1 cellular context compared by ENCODE assay signal in genomic region chr15:58142827-58143226, GRCh38.
TF ChIP-seq lines count a peak whose summit lies in the region.

No MANE protein-coding gene starts in this region.

TF ChIP-seq in K562, 482 proteins besides CTCF, POLR2A, EP300 and RAD21 (continued from another document and continues in another):
- TF ChIP-seq, protein P1, sequence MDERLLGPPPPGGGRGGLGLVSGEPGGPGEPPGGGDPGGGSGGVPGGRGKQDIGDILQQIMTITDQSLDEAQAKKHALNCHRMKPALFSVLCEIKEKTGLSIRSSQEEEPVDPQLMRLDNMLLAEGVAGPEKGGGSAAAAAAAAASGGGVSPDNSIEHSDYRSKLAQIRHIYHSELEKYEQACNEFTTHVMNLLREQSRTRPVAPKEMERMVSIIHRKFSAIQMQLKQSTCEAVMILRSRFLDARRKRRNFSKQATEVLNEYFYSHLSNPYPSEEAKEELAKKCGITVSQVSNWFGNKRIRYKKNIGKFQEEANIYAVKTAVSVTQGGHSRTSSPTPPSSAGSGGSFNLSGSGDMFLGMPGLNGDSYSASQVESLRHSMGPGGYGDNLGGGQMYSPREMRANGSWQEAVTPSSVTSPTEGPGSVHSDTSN (CRISPR knock-in tag; IDR thresholded peaks at IDR 0.05; ENCODE audit: low read depth), result no peak
- TF ChIP-seq, protein P1 (tag; conservative IDR thresholded peaks at IDR 0.05; ENCODE audit: low read depth), result peak; percentile 70
- TF ChIP-seq ZNF347 (CRISPR knock-in tag; IDR thresholded peaks at IDR 0.05; ENCODE audit: low read depth), result no peak
- no peak for TF ChIP-seq GABPB2 (CRISPR knock-in tag; conservative IDR thresholded peaks at IDR 0.05)
- peak; percentile 55 for TF ChIP-seq BRD9 (IDR thresholded peaks at IDR 0.05; ENCODE audit: low read depth, partially characterized antibody)
- peak; percentile 47; the same call in 1 of the 2 replicates for TF ChIP-seq ZKSCAN8 (CRISPR knock-in tag; IDR thresholded peaks at IDR 0.05)
- TF ChIP-seq SAFB (IDR thresholded peaks at IDR 0.05; ENCODE audit: borderline replicate concordance, low read depth, low read length), result no peak
- no peak for TF ChIP-seq YY1 (IDR thresholded peaks at IDR 0.05; ENCODE audit: borderline replicate concordance in 1 of 3, control insufficient read depth in 1 of 3, extremely low read depth in 1 of 3, insufficient read depth in 3 of 3, insufficient read length in 1 of 3, insufficient replicate concordance in 2 of 3, low read depth in 1 of 3, low read length in 2 of 3)
- TF ChIP-seq CBFA2T2 (conservative IDR thresholded peaks at IDR 0.05), result no peak
- TF ChIP-seq PPARD (CRISPR knock-in tag; IDR thresholded peaks at IDR 0.05), result no peak
- TF ChIP-seq ZNF175 (CRISPR knock-in tag; IDR thresholded peaks at IDR 0.05; ENCODE audit: low read depth), result peak; percentile 87; the same call in 1 of the 2 replicates
- TF ChIP-seq STAT5B (CRISPR knock-in tag; IDR thresholded peaks at IDR 0.05), result no peak
- TF ChIP-seq ARID2 (IDR thresholded peaks at IDR 0.05), result no peak
- TF ChIP-seq ZEB2 (IDR thresholded peaks at IDR 0.05), result peak; percentile 94
- TF ChIP-seq ZNF717 (CRISPR knock-in tag; IDR thresholded peaks at IDR 0.05), result no peak
- TF ChIP-seq ZNF41 (CRISPR knock-in tag; conservative IDR thresholded peaks at IDR 0.05), result no peak; the same call in 1 of the 2 replicates
- TF ChIP-seq ELF1 (tag; IDR thresholded peaks at IDR 0.05), result no peak
- 0 out of 2 replicates have a peak, but pooled peaks have one; percentile 56 for TF ChIP-seq RREB1 (CRISPR knock-in tag; IDR thresholded peaks at IDR 0.05)
- no peak for TF ChIP-seq KDM5B (IDR thresholded peaks at IDR 0.05; ENCODE audit: insufficient replicate concordance, low read depth, low read length)
- TF ChIP-seq NR2F6 (CRISPR knock-in tag; IDR thresholded peaks at IDR 0.05), result no peak
- no peak for TF ChIP-seq PHF8 (IDR thresholded peaks at IDR 0.05; ENCODE audit: borderline replicate concordance, low read length)
- no peak for TF ChIP-seq SRSF3 (IDR thresholded peaks at IDR 0.05; ENCODE audit: insufficient read depth, low read length)
- TF ChIP-seq NFATC3 (IDR thresholded peaks at IDR 0.05), result no peak
- TF ChIP-seq SMAD1 (IDR thresholded peaks at IDR 0.05; ENCODE audit: low read depth, low read length, partially characterized antibody), result no peak
- no peak for TF ChIP-seq PTRF (tag; IDR thresholded peaks at IDR 0.05)
- TF ChIP-seq TRIM24 (IDR thresholded peaks at IDR 0.05), result peak; percentile 86 to 94
- TF ChIP-seq, protein P2, sequence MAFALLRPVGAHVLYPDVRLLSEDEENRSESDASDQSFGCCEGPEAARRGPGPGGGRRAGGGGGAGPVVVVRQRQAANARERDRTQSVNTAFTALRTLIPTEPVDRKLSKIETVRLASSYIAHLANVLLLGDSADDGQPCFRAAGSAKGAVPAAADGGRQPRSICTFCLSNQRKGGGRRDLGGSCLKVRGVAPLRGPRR (CRISPR knock-in tag; IDR thresholded peaks at IDR 0.05), result no peak
- TF ChIP-seq ZNF668 (CRISPR knock-in tag; IDR thresholded peaks at IDR 0.05), result no peak
- TF ChIP-seq SNIP1 (IDR thresholded peaks at IDR 0.05; ENCODE audit: low read depth), result no peak
- TF ChIP-seq HES1 (IDR thresholded peaks at IDR 0.05; ENCODE audit: low read depth), result no peak
- TF ChIP-seq ZNF174 (CRISPR knock-in tag; IDR thresholded peaks at IDR 0.05), result no peak
- TF ChIP-seq ID3 (CRISPR knock-in tag; IDR thresholded peaks at IDR 0.05), result no peak
- no peak for TF ChIP-seq ID3 (tag; IDR thresholded peaks at IDR 0.05)
- TF ChIP-seq TSHZ1 (CRISPR knock-in tag; IDR thresholded peaks at IDR 0.05), result no peak
- no peak for TF ChIP-seq CBX8 (IDR thresholded peaks at IDR 0.05; ENCODE audit: borderline replicate concordance, extremely low read depth, low read depth, low read length, poor library complexity, severe bottlenecking)
- TF ChIP-seq ARID1B (IDR thresholded peaks at IDR 0.05), result peak; percentile 34; the same call in 1 of the 2 replicates
- TF ChIP-seq ZNF707 (CRISPR knock-in tag; conservative IDR thresholded peaks at IDR 0.05), result no peak
- TF ChIP-seq, protein P3, sequence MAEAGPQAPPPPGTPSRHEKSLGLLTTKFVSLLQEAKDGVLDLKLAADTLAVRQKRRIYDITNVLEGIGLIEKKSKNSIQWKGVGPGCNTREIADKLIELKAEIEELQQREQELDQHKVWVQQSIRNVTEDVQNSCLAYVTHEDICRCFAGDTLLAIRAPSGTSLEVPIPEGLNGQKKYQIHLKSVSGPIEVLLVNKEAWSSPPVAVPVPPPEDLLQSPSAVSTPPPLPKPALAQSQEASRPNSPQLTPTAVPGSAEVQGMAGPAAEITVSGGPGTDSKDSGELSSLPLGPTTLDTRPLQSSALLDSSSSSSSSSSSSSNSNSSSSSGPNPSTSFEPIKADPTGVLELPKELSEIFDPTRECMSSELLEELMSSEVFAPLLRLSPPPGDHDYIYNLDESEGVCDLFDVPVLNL (CRISPR knock-in tag; IDR thresholded peaks at IDR 0.05; ENCODE audit: low read depth), result no peak
- peak; percentile 94 for TF ChIP-seq ATF7 (IDR thresholded peaks at IDR 0.05)
- no peak for TF ChIP-seq TCFL5 (CRISPR knock-in tag; conservative IDR thresholded peaks at IDR 0.05)
- TF ChIP-seq MTA3 (IDR thresholded peaks at IDR 0.05; ENCODE audit: borderline replicate concordance), result no peak; the same call in 1 of the 2 replicates
- no peak for TF ChIP-seq THRA (IDR thresholded peaks at IDR 0.05)
- TF ChIP-seq ZNF3 (CRISPR knock-in tag; IDR thresholded peaks at IDR 0.05), result no peak
- no peak for TF ChIP-seq CBFA2T3 (IDR thresholded peaks at IDR 0.05)
- no peak for TF ChIP-seq CHAMP1 (IDR thresholded peaks at IDR 0.05)
- no peak for TF ChIP-seq ZBTB17 (CRISPR knock-in tag; IDR thresholded peaks at IDR 0.05)
